30 cellular contexts compared by ENCODE assay signal in the genomic region with DNA sequence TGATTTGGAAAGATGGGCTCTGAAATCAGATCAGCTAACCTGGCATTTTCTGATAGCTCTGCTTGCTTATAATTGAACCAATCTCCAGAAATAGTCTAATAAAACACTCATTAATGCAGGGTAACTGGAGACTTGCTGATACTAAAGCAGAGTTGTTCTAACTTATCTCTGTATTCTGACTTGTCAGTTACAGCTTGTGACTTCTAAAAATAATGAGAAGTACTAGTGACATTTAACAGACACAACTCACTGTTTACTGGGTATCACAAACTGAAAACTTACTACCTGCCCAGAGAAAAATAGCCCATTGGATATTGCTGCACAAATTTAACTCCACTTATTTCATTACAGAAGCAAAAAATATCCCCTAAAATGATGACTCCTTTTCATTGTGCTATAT.
"Had no signal": no experiment of that assay in that cellular context is flagged by ENCODE, and none has a peak within 500 bp of the region (broad histone marks: within the 10 kb centered on the region; RNA-seq: fewer than 3 reads in every experiment).

No MANE protein-coding gene starts in this region.

- H3K9me3 ChIP-seq: breast epithelium, colonic mucosa, mucosa of descending colon, neutrophil, stomach, tibial artery had no signal

- H3K36me3 ChIP-seq: colonic mucosa had no signal

- H3K27me3 ChIP-seq: breast epithelium, colonic mucosa, neutrophil, stomach, tibial artery had no signal

- H3K4me1 Mint-ChIP-seq: activated CD4-positive, alpha-beta T cell treated with anti-CD3 and anti-CD28 coated beads, Interleukin-2, amount 10 ng/mL, durations not matched to agents 24 days and 14 days; activated T-helper 17 cell treated with anti-CD3 and anti-CD28 coated beads, Interleukin-2, amount 50 U/mL, for 72 hours; nephron progenitor cell; stimulated activated naive B cell treated with anti-CD40 and anti-IgM and Interleukin-4, amounts not matched to agents 10 μg/mL and 1 μg/mL and 100 μg/mL, for 72 hours had no signal

- H3K9me3 Mint-ChIP-seq: activated CD4-positive, alpha-beta memory T cell treated with anti-CD3 and anti-CD28 coated beads for 36 hours; activated CD4-positive, alpha-beta T cell treated with anti-CD3 and anti-CD28 coated beads, Interleukin-2, amount 10 ng/mL, durations not matched to agents 24 days and 14 days; activated naive CD4-positive, alpha-beta T cell treated with anti-CD3 and anti-CD28 coated beads, Interleukin-2, amount 50 U/mL, for 72 hours; activated T-helper 17 cell treated with anti-CD3 and anti-CD28 coated beads, Interleukin-2, amount 50 U/mL, for 72 hours; nephron progenitor cell; stimulated activated naive B cell treated with anti-CD40 and anti-IgM and Interleukin-4, amounts not matched to agents 10 μg/mL and 1 μg/mL and 100 μg/mL, for 72 hours; T-helper 1 cell treated with Interleukin-12 subunit alpha and Interleukin-12 subunit beta and Interleukin-4 antibody, amounts not matched to agents 30 μg/mL and 1 μg/mL, for 36 hours had no signal

- H3K36me3 Mint-ChIP-seq: activated naive CD4-positive, alpha-beta T cell treated with anti-CD3 and anti-CD28 coated beads, Interleukin-2, amount 50 U/mL, for 72 hours had no signal

- H3K4me1 ChIP-seq: breast epithelium, colonic mucosa, stomach, tibial artery had no signal

- H3K27ac Mint-ChIP-seq: activated CD4-positive, alpha-beta memory T cell treated with anti-CD3 and anti-CD28 coated beads for 36 hours; activated CD4-positive, alpha-beta T cell treated with anti-CD3 and anti-CD28 coated beads, Interleukin-2, amount 10 ng/mL, durations not matched to agents 24 days and 14 days; activated naive CD4-positive, alpha-beta T cell treated with anti-CD3 and anti-CD28 coated beads, Interleukin-2, amount 50 U/mL, for 72 hours; activated T-helper 17 cell treated with anti-CD3 and anti-CD28 coated beads, Interleukin-2, amount 50 U/mL, for 72 hours; nephron progenitor cell; T-helper 1 cell treated with Interleukin-12 subunit alpha and Interleukin-12 subunit beta and Interleukin-4 antibody, amounts not matched to agents 30 μg/mL and 1 μg/mL, for 36 hours had no signal

- H3K4me3 ChIP-seq: breast epithelium, colonic mucosa, lung, mucosa of descending colon, smooth muscle cell, stomach, tibial artery had no signal

- DNase-seq: activated CD4-positive, alpha-beta memory T cell treated with anti-CD3 and anti-CD28 coated beads for 36 hours; activated CD4-positive, alpha-beta T cell treated with anti-CD3 and anti-CD28 coated beads, Interleukin-2, amount 10 ng/mL, durations not matched to agents 24 days and 14 days; activated CD4-positive, CD25-positive, alpha-beta regulatory T cell treated with anti-CD3 and anti-CD28 coated beads, Interleukin-2, amount 50 U/mL, for 72 hours; activated CD8-positive, alpha-beta memory T cell treated with anti-CD3 and anti-CD28 coated beads, Interleukin-2, amount 50 U/mL, for 4 hours; activated gamma-delta T cell treated with Interleukin-2 at 50 U/mL for 16 hours; activated T-cell treated with anti-CD3 and anti-CD28 coated beads, Interleukin-2, amount 50 U/mL, for 1 hour; cerebellar nuclear complex; colonic mucosa; effector CD8-positive, alpha-beta T cell; glutamatergic neuron; hippocampal formation; mesendoderm; mucosa of descending colon; nephron progenitor cell; stimulated activated CD4-positive, alpha-beta T cell treated with anti-CD3 and anti-CD28 coated beads, Interleukin-2, amount 100 ng/mL, for 24 hours; stimulated activated naive B cell treated with anti-CD40 and anti-IgM and Interleukin-4, amounts not matched to agents 10 μg/mL and 1 μg/mL and 100 μg/mL, for 72 hours; stomach; SW 1271; T-helper 9 cell; tibial artery had no signal

- H3K27ac ChIP-seq: breast epithelium, colonic mucosa, neutrophil, tibial artery had no signal

- H3K4me2 ChIP-seq: smooth muscle cell had no signal

- ATAC-seq: activated naive CD4-positive, alpha-beta T cell treated with anti-CD3 and anti-CD28 coated beads, Interleukin-2, amount 50 U/mL, for 72 hours; activated T-helper 17 cell treated with anti-CD3 and anti-CD28 coated beads, Interleukin-2, amount 50 U/mL, for 72 hours; left lobe of liver; mucosa of descending colon; sciatic nerve; stimulated activated naive B cell treated with anti-CD40 and anti-IgM and Interleukin-4, amounts not matched to agents 10 μg/mL and 1 μg/mL and 100 μg/mL, for 72 hours had no signal

- H3K4me3 Mint-ChIP-seq: activated CD4-positive, alpha-beta memory T cell treated with anti-CD3 and anti-CD28 coated beads for 36 hours; activated CD4-positive, alpha-beta T cell treated with anti-CD3 and anti-CD28 coated beads, Interleukin-2, amount 10 ng/mL, durations not matched to agents 24 days and 14 days; activated T-helper 17 cell treated with anti-CD3 and anti-CD28 coated beads, Interleukin-2, amount 50 U/mL, for 72 hours; nephron progenitor cell; stimulated activated naive B cell treated with anti-CD40 and anti-IgM and Interleukin-4, amounts not matched to agents 10 μg/mL and 1 μg/mL and 100 μg/mL, for 72 hours; T-helper 1 cell treated with Interleukin-12 subunit alpha and Interleukin-12 subunit beta and Interleukin-4 antibody, amounts not matched to agents 30 μg/mL and 1 μg/mL, for 36 hours had no signal

- H3K27me3 Mint-ChIP-seq: activated CD4-positive, alpha-beta memory T cell treated with anti-CD3 and anti-CD28 coated beads for 36 hours; activated CD4-positive, alpha-beta T cell treated with anti-CD3 and anti-CD28 coated beads, Interleukin-2, amount 10 ng/mL, durations not matched to agents 24 days and 14 days; activated T-helper 17 cell treated with anti-CD3 and anti-CD28 coated beads, Interleukin-2, amount 50 U/mL, for 72 hours; stimulated activated naive B cell treated with anti-CD40 and anti-IgM and Interleukin-4, amounts not matched to agents 10 μg/mL and 1 μg/mL and 100 μg/mL, for 72 hours had no signal

- FAIRE-seq: TTC549 had no signal
